18 cellular contexts compared by ENCODE assay signal in genomic region chr5:112317866-112318265, GRCh38.
"Had no signal": no experiment of that assay in that cellular context is flagged by ENCODE, and none has a peak within 500 bp of the region (broad histone marks: within the 10 kb centered on the region; RNA-seq: fewer than 3 reads in every experiment).

No MANE protein-coding gene starts in this region.

- ATAC-seq: effector memory CD8-positive, alpha-beta T cell; foreskin keratinocyte; gastrocnemius medialis; heart right ventricle; left cardiac atrium; left lung; left ventricle myocardium superior; lower lobe of right lung had no signal

- H3K27me3 ChIP-seq: colonic mucosa, esophagus muscularis mucosa, foreskin keratinocyte, gastrocnemius medialis, heart right ventricle, left lung had no signal

- H3K36me3 ChIP-seq: colonic mucosa, esophagus muscularis mucosa, gastrocnemius medialis, heart right ventricle, left lung, lower lobe of right lung had no signal

- H3K4me1 ChIP-seq: colonic mucosa, gastrocnemius medialis, left lung, lower lobe of right lung had no signal

- H3K27ac ChIP-seq: colonic mucosa, esophagus muscularis mucosa, foreskin keratinocyte, gastrocnemius medialis, heart right ventricle, left lung, lower lobe of right lung had no signal

- DNase-seq: colonic mucosa; cortex of kidney; effector CD8-positive, alpha-beta T cell; effector memory CD8-positive, alpha-beta T cell; endodermal cell; foreskin keratinocyte; gastrocnemius medialis; glutamatergic neuron; head of caudate nucleus; heart right ventricle; hippocampal formation; left cardiac atrium; left lung; left ventricle myocardium superior; lower lobe of right lung; mesenchymal stem cell; midbrain had no signal

- H3K9me3 ChIP-seq: colonic mucosa, esophagus muscularis mucosa, gastrocnemius medialis, heart right ventricle, left lung, lower lobe of right lung had no signal

- H3K4me3 ChIP-seq: colonic mucosa, esophagus muscularis mucosa, gastrocnemius medialis, heart right ventricle, left lung, lower lobe of right lung had no signal
